ENCODE assay signal across 19 cellular contexts in genomic region chr7:37224746-37225145, GRCh38.
"Had no signal": no experiment of that assay in that cellular context is flagged by ENCODE, and none has a peak within 500 bp of the region (broad histone marks: within the 10 kb centered on the region; RNA-seq: fewer than 3 reads in every experiment).

No MANE protein-coding gene starts in this region.

- H3K27ac ChIP-seq: coronary artery, foreskin keratinocyte, spleen, uterus had no signal

- ATAC-seq: foreskin keratinocyte; left colon; left ventricle myocardium superior; sciatic nerve; stimulated activated naive B cell treated with anti-CD40 and anti-IgM and Interleukin-4, amounts not matched to agents 10 μg/mL and 1 μg/mL and 100 μg/mL, for 72 hours; stimulated activated naive CD8-positive, alpha-beta T cell treated with anti-CD3 and anti-CD28 coated beads, Interleukin-15, amount 100 ng/mL, for 72 hours had no signal

- H3K4me1 Mint-ChIP-seq: stimulated activated naive CD8-positive, alpha-beta T cell treated with anti-CD3 and anti-CD28 coated beads, Interleukin-15, amount 100 ng/mL, for 72 hours had no signal

- FAIRE-seq: endothelial cell of umbilical vein had no signal

- H3K27me3 ChIP-seq: foreskin keratinocyte, spleen, uterus had no signal

- H3K4me1 ChIP-seq: foreskin keratinocyte, uterus had no signal

- H3K36me3 Mint-ChIP-seq: type B pancreatic cell had no signal

- H3K9me3 Mint-ChIP-seq: endodermal cell; naive B cell; nephron; stimulated activated naive B cell treated with anti-CD40 and anti-IgM and Interleukin-4, amounts not matched to agents 10 μg/mL and 1 μg/mL and 100 μg/mL, for 72 hours; stimulated activated naive CD8-positive, alpha-beta T cell treated with anti-CD3 and anti-CD28 coated beads, Interleukin-15, amount 100 ng/mL, for 72 hours; type B pancreatic cell had no signal

- H3K4me3 ChIP-seq: coronary artery, spleen, uterus had no signal

- H3K9me3 ChIP-seq: spleen, uterus had no signal

- H3K27ac Mint-ChIP-seq: stimulated activated naive B cell treated with anti-CD40 and anti-IgM and Interleukin-4, amounts not matched to agents 10 μg/mL and 1 μg/mL and 100 μg/mL, for 72 hours; type B pancreatic cell had no signal

- H3K36me3 ChIP-seq: uterus had no signal

- DNase-seq: effector CD4-positive, alpha-beta T cell; endodermal cell; erythroblast; foreskin keratinocyte; left colon; left ventricle myocardium superior; naive B cell; spleen; stimulated activated CD4-positive, alpha-beta T cell treated with anti-CD3 and anti-CD28 coated beads, Interleukin-15, amount 100 ng/mL, for 24 hours; stimulated activated CD4-positive, alpha-beta T cell treated with anti-CD3 and anti-CD28 coated beads, Interleukin-1b, Interleukin-23, amount 100 ng/mL, for 48 hours; stimulated activated CD4-positive, alpha-beta T cell treated with anti-CD3 and anti-CD28 coated beads, Interleukin-4, amount 100 ng/mL, for 4 hours; stimulated activated naive B cell treated with anti-CD40 and anti-IgM and Interleukin-4, amounts not matched to agents 10 μg/mL and 1 μg/mL and 100 μg/mL, for 72 hours; stimulated activated naive CD8-positive, alpha-beta T cell treated with anti-CD3 and anti-CD28 coated beads, Interleukin-15, amount 100 ng/mL, for 72 hours; uterus had no signal

- H3K27me3 Mint-ChIP-seq: naive B cell; stimulated activated naive B cell treated with anti-CD40 and anti-IgM and Interleukin-4, amounts not matched to agents 10 μg/mL and 1 μg/mL and 100 μg/mL, for 72 hours; stimulated activated naive CD8-positive, alpha-beta T cell treated with anti-CD3 and anti-CD28 coated beads, Interleukin-15, amount 100 ng/mL, for 72 hours; type B pancreatic cell had no signal

- H3K4me3 Mint-ChIP-seq: endodermal cell; naive B cell; nephron; stimulated activated naive B cell treated with anti-CD40 and anti-IgM and Interleukin-4, amounts not matched to agents 10 μg/mL and 1 μg/mL and 100 μg/mL, for 72 hours; stimulated activated naive CD8-positive, alpha-beta T cell treated with anti-CD3 and anti-CD28 coated beads, Interleukin-15, amount 100 ng/mL, for 72 hours; type B pancreatic cell had no signal
